In the genomic region with DNA sequence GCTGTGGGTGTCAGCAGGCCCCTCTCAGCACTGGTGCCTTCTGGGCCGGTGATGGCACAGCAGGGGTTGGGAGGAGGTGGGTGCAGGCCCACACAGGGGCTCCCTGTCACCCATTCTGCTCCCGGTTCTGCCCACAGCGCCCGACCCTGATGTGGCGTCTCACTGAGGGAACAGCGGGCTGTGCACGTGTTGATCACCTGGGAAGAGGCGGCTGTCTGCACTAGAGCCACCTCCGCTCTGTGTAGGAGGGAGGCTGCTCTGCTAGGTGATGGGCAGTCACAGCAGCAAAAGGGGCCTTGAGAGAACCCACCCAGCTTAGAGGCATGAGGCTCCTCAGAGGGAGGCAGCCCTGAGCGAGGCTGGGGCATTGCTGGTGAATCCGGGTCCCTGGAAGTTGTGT, we compare ENCODE assay signal across 16 cellular contexts.
"Had no signal": no experiment of that assay in that cellular context is flagged by ENCODE, and none has a peak within 500 bp of the region (broad histone marks: within the 10 kb centered on the region; RNA-seq: fewer than 3 reads in every experiment).

No MANE protein-coding gene starts in this region.

- DNase-seq: effector memory CD4-positive, alpha-beta T cell; heart left ventricle; hippocampal formation; midbrain; occipital lobe; stimulated activated CD4-positive, alpha-beta T cell treated with anti-CD3 and anti-CD28 coated beads, Interleukin-2, amount 100 ng/mL, for 24 hours; stimulated activated CD4-positive, alpha-beta T cell treated with anti-CD3 and anti-CD28 coated beads, Interleukin-4, amount 100 ng/mL, for 4 hours; stimulated activated naive CD4-positive, alpha-beta T cell; trophoblast cell; uterus had no signal

- H3K4me3 ChIP-seq: heart left ventricle, neural progenitor cell, prostate gland, right lobe of liver, uterus had no signal

- H3K9me3 ChIP-seq: heart left ventricle, prostate gland, right lobe of liver, uterus had no signal

- H3K36me3 ChIP-seq: heart left ventricle, neural progenitor cell, prostate gland, right lobe of liver, uterus had no signal

- H3K27me3 ChIP-seq: neural progenitor cell, right lobe of liver, uterus had no signal

- ATAC-seq: esophagus mucosa, left lobe of liver, right lobe of liver had no signal

- H3K4me1 ChIP-seq: heart left ventricle, neural progenitor cell, parathyroid adenoma, prostate gland, uterus had no signal

- H3K27ac ChIP-seq: heart left ventricle, neural progenitor cell, parathyroid adenoma, prostate gland, right lobe of liver, uterus had no signal
